11 cellular contexts compared by ENCODE assay signal in genomic region chrY:24605446-24605845, GRCh38. TPM values are rescaled to one million over a fixed set of nuclear protein-coding genes. Genes with fewer than 3 reads are reported as not detected.
DNase-seq lines count a peak whose midpoint lies in the region; ATAC-seq lines count a peak whose summit lies in the region.
"Not testable (repeated sequence)": the region's sequence is repeated elsewhere in the genome, so short reads cannot be mapped to it uniquely, and the experiment has no call there.
"Had no signal": no experiment of that assay in that cellular context is flagged by ENCODE, and none has a peak within 500 bp of the region (broad histone marks: within the 10 kb centered on the region; RNA-seq: fewer than 3 reads in every experiment).

No MANE protein-coding gene starts in this region.

- POLR2A ChIA-PET in activated CD4-positive, alpha-beta T cell treated with anti-CD3 and anti-CD28 coated beads for 36 hours (lab: Charles Lee) = not testable (repeated sequence)

- H3K27me3 Mint-ChIP-seq in activated CD4-positive, alpha-beta T cell treated with anti-CD3 and anti-CD28 coated beads for 36 hours; activated T-helper 17 cell treated with anti-CD3 and anti-CD28 coated beads, Interleukin-2, amount 50 U/mL, for 72 hours: not testable (repeated sequence)

- ATAC-seq in activated CD4-positive, alpha-beta T cell treated with anti-CD3 and anti-CD28 coated beads for 36 hours = peak; percentile 37
- peak; percentile 39 for ATAC-seq in activated T-helper 17 cell treated with anti-CD3 and anti-CD28 coated beads, Interleukin-2, amount 50 U/mL, for 72 hours (replicated peaks)
- ATAC-seq in left lobe of liver = peak; percentile 41
- peak; percentile 55 for ATAC-seq in stimulated activated effector memory CD8-positive, alpha-beta T cell treated with anti-CD3 and anti-CD28 coated beads, Interleukin-12 subunit alpha, Interleukin-12 subunit beta, amount 100 ng/mL, for 72 hours

- intact Hi-C loops in activated CD4-positive, alpha-beta T cell treated with anti-CD3 and anti-CD28 coated beads for 36 hours (cut with DNase I, micrococcal nuclease) = not testable (repeated sequence)

- not testable (repeated sequence) for H3K36me3 Mint-ChIP-seq in activated CD4-positive, alpha-beta T cell treated with anti-CD3 and anti-CD28 coated beads for 36 hours (ENCODE audit: low read depth); activated T-helper 17 cell treated with anti-CD3 and anti-CD28 coated beads, Interleukin-2, amount 50 U/mL, for 72 hours (ENCODE audit: low read depth); stimulated activated effector memory CD8-positive, alpha-beta T cell treated with anti-CD3 and anti-CD28 coated beads, Interleukin-12 subunit alpha, Interleukin-12 subunit beta, amount 100 ng/mL, for 72 hours

- H3K4me1 Mint-ChIP-seq in activated CD4-positive, alpha-beta T cell treated with anti-CD3 and anti-CD28 coated beads for 36 hours; activated T-helper 17 cell treated with anti-CD3 and anti-CD28 coated beads, Interleukin-2, amount 50 U/mL, for 72 hours; stimulated activated effector memory CD8-positive, alpha-beta T cell treated with anti-CD3 and anti-CD28 coated beads, Interleukin-12 subunit alpha, Interleukin-12 subunit beta, amount 100 ng/mL, for 72 hours: not testable (repeated sequence)

- not testable (repeated sequence) for H3K4me3 Mint-ChIP-seq in activated CD4-positive, alpha-beta T cell treated with anti-CD3 and anti-CD28 coated beads for 36 hours; activated T-helper 17 cell treated with anti-CD3 and anti-CD28 coated beads, Interleukin-2, amount 50 U/mL, for 72 hours; stimulated activated effector memory CD8-positive, alpha-beta T cell treated with anti-CD3 and anti-CD28 coated beads, Interleukin-12 subunit alpha, Interleukin-12 subunit beta, amount 100 ng/mL, for 72 hours

- not testable (repeated sequence) for DNase-seq in activated CD4-positive, alpha-beta T cell treated with anti-CD3 and anti-CD28 coated beads for 36 hours; left lobe of liver (ENCODE audit: low spot score); stimulated activated effector memory CD8-positive, alpha-beta T cell treated with anti-CD3 and anti-CD28 coated beads, Interleukin-12 subunit alpha, Interleukin-12 subunit beta, amount 100 ng/mL, for 72 hours (ENCODE audit: low spot score in 2 of 2)

- H3K9me3 Mint-ChIP-seq in activated CD4-positive, alpha-beta T cell treated with anti-CD3 and anti-CD28 coated beads for 36 hours (ENCODE audit: low read depth); activated T-helper 17 cell treated with anti-CD3 and anti-CD28 coated beads, Interleukin-2, amount 50 U/mL, for 72 hours; stimulated activated effector memory CD8-positive, alpha-beta T cell treated with anti-CD3 and anti-CD28 coated beads, Interleukin-12 subunit alpha, Interleukin-12 subunit beta, amount 100 ng/mL, for 72 hours: not testable (repeated sequence)

- CTCF ChIA-PET in activated CD4-positive, alpha-beta T cell treated with anti-CD3 and anti-CD28 coated beads for 36 hours (lab: Charles Lee) = not testable (repeated sequence)

- not testable (repeated sequence) for H3K27ac Mint-ChIP-seq in activated CD4-positive, alpha-beta T cell treated with anti-CD3 and anti-CD28 coated beads for 36 hours; activated T-helper 17 cell treated with anti-CD3 and anti-CD28 coated beads, Interleukin-2, amount 50 U/mL, for 72 hours; stimulated activated effector memory CD8-positive, alpha-beta T cell treated with anti-CD3 and anti-CD28 coated beads, Interleukin-12 subunit alpha, Interleukin-12 subunit beta, amount 100 ng/mL, for 72 hours

RNA-seq across cellular contexts. Expression of gene BPY2B, which starts 12.4 kb away (rescaled TPM):
- not detected for total RNA-seq in activated CD4-positive, alpha-beta T cell treated with anti-CD3 and anti-CD28 coated beads for 36 hours
- not detected for total RNA-seq in activated T-helper 17 cell treated with anti-CD3 and anti-CD28 coated beads, Interleukin-2, amount 50 U/mL, for 72 hours
- not detected for total RNA-seq in left lobe of liver
- total RNA-seq: A673; CD4-positive, alpha-beta memory T cell; CD4-positive, CD25-positive, alpha-beta regulatory T cell; CD8-positive, alpha-beta memory T cell; Daoy; G401; GM12878 had no signal
